1 cellular context compared by ENCODE assay signal in genomic region chr1:202938287-202938925, GRCh38.
TF ChIP-seq lines count a peak whose summit lies in the region.

No MANE protein-coding gene starts in this region.

TF ChIP-seq in K562, 482 proteins besides CTCF, POLR2A, EP300 and RAD21 (continued from another document and continues in another):
- TF ChIP-seq ATF4 (CRISPR knock-in tag; IDR thresholded peaks at IDR 0.05), result peak; percentile 29; the same call in 1 of the 2 replicates
- no peak; the same call in 1 of the 2 replicates for TF ChIP-seq RB1 (IDR thresholded peaks at IDR 0.05; ENCODE audit: low read depth)
- no peak for TF ChIP-seq SAFB2 (IDR thresholded peaks at IDR 0.05; ENCODE audit: borderline replicate concordance, low read depth, low read length, severe bottlenecking)
- TF ChIP-seq NCOR1 (IDR thresholded peaks at IDR 0.05), result peak; percentile 63
- no peak for TF ChIP-seq HMGXB4 (CRISPR knock-in tag; IDR thresholded peaks at IDR 0.05)
- no peak for TF ChIP-seq ZBTB9 (CRISPR knock-in tag; IDR thresholded peaks at IDR 0.05)
- TF ChIP-seq SMAD3 (CRISPR knock-in tag; conservative IDR thresholded peaks at IDR 0.05), result no peak
- TF ChIP-seq NR2C1 (IDR thresholded peaks at IDR 0.05), result no peak
- TF ChIP-seq NR2C1 (tag; IDR thresholded peaks at IDR 0.05), result no peak
- 0 out of 2 replicates have a peak, but pooled peaks have one; percentile 89 for TF ChIP-seq ZC3H11A (IDR thresholded peaks at IDR 0.05; ENCODE audit: low read depth, low read length)
- TF ChIP-seq SREBF1 (IDR thresholded peaks at IDR 0.05; ENCODE audit: borderline replicate concordance, low read depth, low read length), result no peak
- TF ChIP-seq ZFX (CRISPR knock-in tag; IDR thresholded peaks at IDR 0.05), result peak; percentile 50; the same call in 1 of the 2 replicates
- no peak for TF ChIP-seq WHSC1 (IDR thresholded peaks at IDR 0.05; ENCODE audit: low read length)
- TF ChIP-seq POLR2H (tag; IDR thresholded peaks at IDR 0.05; ENCODE audit: low read depth), result no peak
- TF ChIP-seq ZMIZ1 (IDR thresholded peaks at IDR 0.05; ENCODE audit: low read depth in 2 of 2, low read length in 2 of 2), result 0 out of 4 replicates have a peak, but pooled peaks of 1 of the 2 experiments have one; percentile 64
- TF ChIP-seq NR4A1 (CRISPR knock-in tag; IDR thresholded peaks at IDR 0.05), result no peak
- no peak for TF ChIP-seq NR4A1 (tag; IDR thresholded peaks at IDR 0.05)
- no peak for TF ChIP-seq YY1 (IDR thresholded peaks at IDR 0.05; ENCODE audit: borderline replicate concordance in 1 of 3, control insufficient read depth in 1 of 3, extremely low read depth in 1 of 3, insufficient read depth in 3 of 3, insufficient read length in 1 of 3, insufficient replicate concordance in 2 of 3, low read depth in 1 of 3, low read length in 2 of 3)
- TF ChIP-seq ZNF3 (CRISPR knock-in tag; IDR thresholded peaks at IDR 0.05), result no peak
- no peak for TF ChIP-seq ZNF347 (CRISPR knock-in tag; IDR thresholded peaks at IDR 0.05; ENCODE audit: low read depth)
- TF ChIP-seq DEAF1 (CRISPR knock-in tag; IDR thresholded peaks at IDR 0.05), result peak; percentile 63
- 0 out of 2 replicates have a peak, but pooled peaks have one; percentile 32 for TF ChIP-seq POLR2AphosphoS5 (IDR thresholded peaks at IDR 0.05; ENCODE audit: control insufficient read depth, insufficient read depth, low read depth, low read length)
- no peak; the same call in 1 of the 2 replicates for TF ChIP-seq EP400 (IDR thresholded peaks at IDR 0.05)
- TF ChIP-seq RAD51 (IDR thresholded peaks at IDR 0.05; ENCODE audit: borderline replicate concordance, low read depth), result 0 out of 2 replicates have a peak, but pooled peaks have one; percentile 6
- TF ChIP-seq HEY1 (CRISPR knock-in tag; IDR thresholded peaks at IDR 0.05; ENCODE audit: borderline replicate concordance), result no peak
- no peak for TF ChIP-seq FOXJ2 (tag; IDR thresholded peaks at IDR 0.05)
- TF ChIP-seq NEUROD1 (IDR thresholded peaks at IDR 0.05; ENCODE audit: borderline replicate concordance, low read depth, low read length, partially characterized antibody), result no peak
- no peak for TF ChIP-seq NCOA6 (IDR thresholded peaks at IDR 0.05)
- no peak for TF ChIP-seq HBP1 (CRISPR knock-in tag; IDR thresholded peaks at IDR 0.05)
- peak; percentile 70 for TF ChIP-seq ZEB2 (IDR thresholded peaks at IDR 0.05)
- no peak for TF ChIP-seq THRAP3 (IDR thresholded peaks at IDR 0.05; ENCODE audit: borderline replicate concordance)
- TF ChIP-seq ZNF12 (CRISPR knock-in tag; IDR thresholded peaks at IDR 0.05), result no peak
- no peak for TF ChIP-seq TARDBP (IDR thresholded peaks at IDR 0.05)
- no peak for TF ChIP-seq ZNF174 (CRISPR knock-in tag; IDR thresholded peaks at IDR 0.05)
- peak in 1 of 2 experiments; percentile 77; a peak in 1 of 4 replicates for TF ChIP-seq HDAC1 (IDR thresholded peaks at IDR 0.05)
- no peak for TF ChIP-seq ZNF311 (CRISPR knock-in tag; IDR thresholded peaks at IDR 0.05)
- TF ChIP-seq RBM17 (IDR thresholded peaks at IDR 0.05; ENCODE audit: borderline replicate concordance, low read depth, low read length), result no peak
- peak; percentile 77; the same call in 1 of the 2 replicates for TF ChIP-seq MTA1 (IDR thresholded peaks at IDR 0.05; ENCODE audit: borderline replicate concordance)
- TF ChIP-seq RNF219 (CRISPR knock-in tag; IDR thresholded peaks at IDR 0.05), result no peak
- no peak for TF ChIP-seq SRSF9 (IDR thresholded peaks at IDR 0.05; ENCODE audit: borderline replicate concordance, low read depth, low read length)
- TF ChIP-seq NUFIP1 (IDR thresholded peaks at IDR 0.05; ENCODE audit: partially characterized antibody), result no peak
- TF ChIP-seq BCLAF1 (IDR thresholded peaks at IDR 0.05; ENCODE audit: borderline replicate concordance in 1 of 2, control insufficient read depth in 1 of 2, low read depth in 2 of 2, low read length in 1 of 2), result no peak
- peak; percentile 78; the same call in 1 of the 2 replicates for TF ChIP-seq ARID3A (IDR thresholded peaks at IDR 0.05; ENCODE audit: borderline replicate concordance, low read depth, low read length)
- TF ChIP-seq ZNF277 (CRISPR knock-in tag; IDR thresholded peaks at IDR 0.05; ENCODE audit: borderline replicate concordance), result no peak
- no peak for TF ChIP-seq ZNF79 (CRISPR knock-in tag; IDR thresholded peaks at IDR 0.05; ENCODE audit: low read depth)
- TF ChIP-seq GABPB1 (CRISPR knock-in tag; IDR thresholded peaks at IDR 0.05), result no peak
